Comparison of ENCODE assay signal across 7 cellular contexts in genomic region chr12:6942331-6942665, GRCh38. TPM values are rescaled to one million over a fixed set of nuclear protein-coding genes. Genes with fewer than 3 reads are reported as not detected.
DNase-seq lines count a peak whose midpoint lies in the region; ATAC-seq and TF ChIP-seq lines count a peak whose summit lies in the region.
"Had no signal": no experiment of that assay in that cellular context is flagged by ENCODE, and none has a peak within 500 bp of the region (broad histone marks: within the 10 kb centered on the region; RNA-seq: fewer than 3 reads in every experiment).

No MANE protein-coding gene starts in this region.

- TF ChIP-seq CTCF in AG04450 (IDR thresholded peaks at IDR 0.05; ENCODE audit: low read depth, low read length), result no peak
- no peak for TF ChIP-seq CTCF in GM13977 (IDR thresholded peaks at IDR 0.05; ENCODE audit: extremely low read depth, insufficient read depth, missing control alignments)

- CTCF ChIA-PET in AG04450 (lab: Charles Lee) (interaction anchor here (2.4 kb wide), 1 partner anchor 18 kb away, joined by 13 read pairs; no protein-coding TSS in a partner anchor), T-cell (lab: Charles Lee) (interaction anchor here in 1 of 2 donors (2.7 kb wide), 1 partner anchor 70 kb away, joined by 14 read pairs; the partner anchor contains the start of gene SPSB2)

- no peaks in the 10 kb centered on the region for H3K27me3 Mint-ChIP-seq in T-cell
- peaks cover 8 to 22% (median 12%) of the 10 kb centered on the region in 3 donors for H3K27me3 Mint-ChIP-seq in immature natural killer cell (ENCODE audit: low read depth in 3 of 3)

- H3K9me3 Mint-ChIP-seq in T-cell (no peaks in the 10 kb centered on the region), immature natural killer cell (no peaks in the 10 kb centered on the region)

- H3K27ac Mint-ChIP-seq in T-cell, result peak overlapping the region; percentile 97 to 100
- peak overlapping the region; percentile 88 to 100 (median 96) for H3K27ac Mint-ChIP-seq in immature natural killer cell

- DNase-seq in AG04450 (ENCODE audit: low read depth, low spot score) (no peak), T-cell (no peak), immature natural killer cell (no peak), NCI-H2029 (lab: John Stamatoyannopoulos, UW) (no peak), GM13977 (ENCODE audit: low spot score) (no peak), NCI-H2107 treated with DMSO at 0.1 percent for 48 hours (lab: John Stamatoyannopoulos, UW; ENCODE audit: unreplicated experiment) (no peak)
- DNase-seq: GF-D8 had no signal

- in situ Hi-C loops in GM13977 (cut with MboI; ENCODE audit: low pct_unique_long_range_greater_than_20kb, low sequenced_read_pairs, unreplicated experiment), result loop anchor here (25.0 kb wide), 1 partner anchor 170 kb away; the partner anchor contains the start of gene C1RL

- POLR2A ChIA-PET in AG04450 (lab: Yijun Ruan, JAX) (interaction anchor here (3.3 to 4.2 kb wide), 2 partner anchors 17 to 19 kb away, joined by 22 to 36 read pairs; no protein-coding TSS in a partner anchor), T-cell (lab: Charles Lee) (interaction anchor here in 1 of 2 donors (2.4 kb wide), 1 partner anchor 19 kb away, joined by 9 read pairs; no protein-coding TSS in a partner anchor)

- H3K4me3 ChIP-seq in AG04450 (ENCODE audit: low read depth, low read length), result no peak overlapping the region

- no peak for ATAC-seq in T-cell (replicated peaks in 1 of 4)

- peak overlapping the region; percentile 94 for H3K27ac ChIP-seq in AG04450 (ENCODE audit: low read depth, low read length)

- H3K4me3 Mint-ChIP-seq in T-cell (peak overlapping the region in 1 of 3 donors; percentile 88), immature natural killer cell (peak overlapping the region in 3 of 5 donors; percentile 20 to 57 (median 21))

- no peaks in the 10 kb centered on the region for H3K27me3 ChIP-seq in AG04450 (ENCODE audit: control insufficient read depth, insufficient read depth, low read length)

- H3K4me1 Mint-ChIP-seq in T-cell (peaks cover 47 to 62% (median 53%) of the 10 kb centered on the region in 3 donors), immature natural killer cell (peaks cover 56 to 59% of the 10 kb centered on the region in 2 donors)

- H3K36me3 Mint-ChIP-seq in T-cell, result no peaks in the 10 kb centered on the region
- no peaks in the 10 kb centered on the region for H3K36me3 Mint-ChIP-seq in immature natural killer cell

- no peaks in the 10 kb centered on the region; the same call in 1 of the 2 replicates for H3K9me3 ChIP-seq in AG04450 (ENCODE audit: control insufficient read depth, insufficient read depth, low read length)

RNA-seq across cellular contexts. Expression of gene RNU7-1, which starts 1.3 kb away (rescaled TPM):
- polyA plus RNA-seq in AG04450 (2011; rRNA removed) (not detected in 2 replicates), immature natural killer cell (not detected)
- not detected in 2 replicates for polyA minus RNA-seq in AG04450 (2011; rRNA and poly(A)+ RNA removed)
- total RNA-seq in T-cell, result not detected

RNA-seq across cellular contexts. Expression of gene C12orf57, which starts 1.5 kb away (rescaled TPM):
- polyA plus RNA-seq in AG04450 (2011; rRNA removed), result 359 and 425 TPM in 2 replicates
- polyA minus RNA-seq in AG04450 (2011; rRNA and poly(A)+ RNA removed), result 60.0 and 73.9 TPM in 2 replicates
- total RNA-seq in T-cell, result 100 to 1,000 TPM; 256 to 466 (median 412) TPM
- polyA plus RNA-seq in immature natural killer cell, result 100 to 1,000 TPM in 2 of 3 donors, 10 to 100 TPM in 1; 83.7 to 315 (median 170) TPM

RNA-seq across cellular contexts. Expression of gene PTPN6, which starts 8.9 kb away (rescaled TPM):
- polyA plus RNA-seq in AG04450 (2011; rRNA removed) (0.07 and 0.10 TPM in 2 replicates), immature natural killer cell (100 to 1,000 TPM; 231 to 513 (median 294) TPM)
- polyA minus RNA-seq in AG04450 (2011; rRNA and poly(A)+ RNA removed), result 0.56 TPM in 1 of 2 replicates, not detected in the other
- total RNA-seq in T-cell, result 100 to 1,000 TPM; 176 to 237 (median 224) TPM

RNA-seq across cellular contexts. Expression of gene ATN1, which starts 14.5 kb away (rescaled TPM):
- 11.2 and 21.4 TPM in 2 replicates for polyA plus RNA-seq in AG04450 (2011; rRNA removed)
- 16.8 and 19.8 TPM in 2 replicates for polyA minus RNA-seq in AG04450 (2011; rRNA and poly(A)+ RNA removed)
- total RNA-seq in T-cell, result 10 to 100 TPM; 34.7 to 44.3 (median 41.7) TPM
- polyA plus RNA-seq in immature natural killer cell, result 1 to 10 TPM in 2 of 3 donors, not detected in 1; 1.0 to 2.1 TPM

RNA-seq across cellular contexts. Expression of gene ENO2, which starts 27.9 kb away (rescaled TPM):
- polyA plus RNA-seq in AG04450 (2011; rRNA removed) (25.4 and 27.5 TPM in 2 replicates), immature natural killer cell (1 to 10 TPM; 2.0 to 6.5 (median 3.8) TPM)
- 18.9 and 19.3 TPM in 2 replicates for polyA minus RNA-seq in AG04450 (2011; rRNA and poly(A)+ RNA removed)
- total RNA-seq in T-cell, result 100 to 1,000 TPM in 4 of 5 donors, 10 to 100 TPM in 1; 87.2 to 176 (median 148) TPM

Comparison
In these comparisons a context has a peak if more than half of its experiments do, and no peak if none do; other contexts are left out.
1. RNA of gene PTPN6, which starts 8.9 kb away (polyA plus RNA-seq): 231 to 513 TPM in immature natural killer cell; 0.07 to 0.10 TPM in AG04450; every median in the first group is over 100 times any median in the second.